In genomic region chr2:231036131-231036530, GRCh38 we compare ENCODE assay signal across 20 cellular contexts. TPM values are rescaled to one million over a fixed set of nuclear protein-coding genes. Genes with fewer than 3 reads are reported as not detected.
A peak's percentile ranks its signal among the peaks of the same experiment; 100 is the strongest.
DNase-seq lines count a peak whose midpoint lies in the region; ATAC-seq and TF ChIP-seq lines count a peak whose summit lies in the region.
"Had no signal": no experiment of that assay in that cellular context is flagged by ENCODE, and none has a peak within 500 bp of the region (broad histone marks: within the 10 kb centered on the region; RNA-seq: fewer than 3 reads in every experiment).

No MANE protein-coding gene starts in this region.

- no peaks in the 10 kb centered on the region for H3K9me3 Mint-ChIP-seq in activated naive CD4-positive, alpha-beta T cell treated with anti-CD3 and anti-CD28 coated beads, Interleukin-2, amount 50 U/mL, for 24 hours
- H3K9me3 Mint-ChIP-seq in endodermal cell (no peaks in the 10 kb centered on the region), nephron (no peaks in the 10 kb centered on the region)
- no peaks in the 10 kb centered on the region for H3K9me3 Mint-ChIP-seq in activated CD8-positive, alpha-beta T cell treated with anti-CD3 and anti-CD28 coated beads for 36 hours
- H3K9me3 Mint-ChIP-seq: CD8-positive, alpha-beta memory T cell had no signal

- no peak overlapping the region for H3K27ac Mint-ChIP-seq in activated naive CD4-positive, alpha-beta T cell treated with anti-CD3 and anti-CD28 coated beads, Interleukin-2, amount 50 U/mL, for 24 hours
- H3K27ac Mint-ChIP-seq in endodermal cell (no peak overlapping the region), nephron (no peak overlapping the region)
- H3K27ac Mint-ChIP-seq in activated CD8-positive, alpha-beta T cell treated with anti-CD3 and anti-CD28 coated beads for 36 hours = no peak overlapping the region
- H3K27ac Mint-ChIP-seq: CD8-positive, alpha-beta memory T cell had no signal

- H3K4me1 Mint-ChIP-seq in activated naive CD4-positive, alpha-beta T cell treated with anti-CD3 and anti-CD28 coated beads, Interleukin-2, amount 50 U/mL, for 24 hours = no peaks in the 10 kb centered on the region
- H3K4me1 Mint-ChIP-seq in endodermal cell (peaks cover 10% of the 10 kb centered on the region), nephron (no peaks in the 10 kb centered on the region)
- no peaks in the 10 kb centered on the region for H3K4me1 Mint-ChIP-seq in activated CD8-positive, alpha-beta T cell treated with anti-CD3 and anti-CD28 coated beads for 36 hours (ENCODE audit: low read depth)

- H3K36me3 Mint-ChIP-seq in activated naive CD4-positive, alpha-beta T cell treated with anti-CD3 and anti-CD28 coated beads, Interleukin-2, amount 50 U/mL, for 24 hours = peaks cover 2% of the 10 kb centered on the region
- no peaks in the 10 kb centered on the region for H3K36me3 Mint-ChIP-seq in endodermal cell (ENCODE audit: low read depth)
- H3K36me3 Mint-ChIP-seq in nephron (ENCODE audit: low read depth) = no peaks in the 10 kb centered on the region
- H3K36me3 Mint-ChIP-seq in activated CD8-positive, alpha-beta T cell treated with anti-CD3 and anti-CD28 coated beads for 36 hours (ENCODE audit: low read depth) = no peaks in the 10 kb centered on the region
- H3K36me3 Mint-ChIP-seq: CD8-positive, alpha-beta memory T cell had no signal

- peaks cover 38% of the 10 kb centered on the region for H3K27me3 Mint-ChIP-seq in activated naive CD4-positive, alpha-beta T cell treated with anti-CD3 and anti-CD28 coated beads, Interleukin-2, amount 50 U/mL, for 24 hours
- H3K27me3 Mint-ChIP-seq in endodermal cell (ENCODE audit: insufficient read depth) (peaks cover 78% of the 10 kb centered on the region), nephron (ENCODE audit: low read depth) (peaks cover 84% of the 10 kb centered on the region)
- H3K27me3 Mint-ChIP-seq in activated CD8-positive, alpha-beta T cell treated with anti-CD3 and anti-CD28 coated beads for 36 hours = peaks cover 47% of the 10 kb centered on the region

- H3K9me3 ChIP-seq in endodermal cell (ENCODE audit: control insufficient read depth, low read length) = no peaks in the 10 kb centered on the region
- no peaks in the 10 kb centered on the region for H3K9me3 ChIP-seq in upper lobe of right lung
- H3K9me3 ChIP-seq: BLaER1 treated with 17β-estradiol and CSF1 and Interleukin-3, amounts not matched to agents 10 nM and 100 nM had no signal

- POLR2A ChIA-PET in activated CD8-positive, alpha-beta T cell treated with anti-CD3 and anti-CD28 coated beads for 36 hours (lab: Charles Lee) = no interaction called here

- H3K4me3 ChIP-seq in endodermal cell (ENCODE audit: low read length) (no peak overlapping the region), upper lobe of right lung (no peak overlapping the region)
- H3K4me3 ChIP-seq: BLaER1 treated with 17β-estradiol and CSF1 and Interleukin-3, amounts not matched to agents 10 nM and 100 nM had no signal

- peak overlapping the region; percentile 3 for H3K4me3 Mint-ChIP-seq in activated naive CD4-positive, alpha-beta T cell treated with anti-CD3 and anti-CD28 coated beads, Interleukin-2, amount 50 U/mL, for 24 hours
- H3K4me3 Mint-ChIP-seq in endodermal cell = peak overlapping the region; percentile 29
- H3K4me3 Mint-ChIP-seq in nephron = peak overlapping the region; percentile 41 to 75 (median 60)
- no peak overlapping the region for H3K4me3 Mint-ChIP-seq in activated CD8-positive, alpha-beta T cell treated with anti-CD3 and anti-CD28 coated beads for 36 hours

- H3K27me3 ChIP-seq in endodermal cell (ENCODE audit: control insufficient read depth, insufficient read depth, low read length, poor library complexity, severe bottlenecking) = peaks cover 80% of the 10 kb centered on the region
- H3K27me3 ChIP-seq in upper lobe of right lung = peaks cover 49% of the 10 kb centered on the region

- TF ChIP-seq CTCF in endodermal cell (conservative IDR thresholded peaks at IDR 0.05) (no peak), nephron (IDR thresholded peaks at IDR 0.05; ENCODE audit: unreplicated experiment in 3 of 3) (no peak), upper lobe of right lung (IDR thresholded peaks at IDR 0.05) (no peak)
- TF ChIP-seq CTCF in activated CD8-positive, alpha-beta T cell treated with anti-CD3 and anti-CD28 coated beads for 36 hours (IDR thresholded peaks at IDR 0.05) = no peak

- CTCF ChIA-PET in activated CD8-positive, alpha-beta T cell treated with anti-CD3 and anti-CD28 coated beads for 36 hours (lab: Charles Lee) = interaction anchor here (1.7 kb wide), 1 partner anchor 188 kb away, joined by 5 read pairs; no protein-coding TSS in a partner anchor

- H3K36me3 ChIP-seq in endodermal cell (ENCODE audit: control insufficient read depth, insufficient read depth, low read length) (no peaks in the 10 kb centered on the region), upper lobe of right lung (no peaks in the 10 kb centered on the region)
- H3K36me3 ChIP-seq: BLaER1 treated with 17β-estradiol and CSF1 and Interleukin-3, amounts not matched to agents 10 nM and 100 nM had no signal

- H3K4me1 ChIP-seq in endodermal cell (ENCODE audit: control insufficient read depth, insufficient read depth, low read length) (no peaks in the 10 kb centered on the region), upper lobe of right lung (no peaks in the 10 kb centered on the region)

- DNase-seq in activated naive CD4-positive, alpha-beta T cell treated with Interleukin-2 at 50 U/mL for 16 hours = no peak
- DNase-seq in endodermal cell (no peak), upper lobe of right lung (peak; percentile 21)
- no peak for DNase-seq in activated CD8-positive, alpha-beta T cell treated with anti-CD3 and anti-CD28 coated beads for 36 hours
- DNase-seq: CD8-positive, alpha-beta memory T cell; DND-41; GF-D8; GOT3; NCI-H1436; NCI-H2029 treated with DMSO at 0.1 percent for 48 hours; NCI-H774; RPMI8226 had no signal

- no peak overlapping the region for H3K9ac ChIP-seq in endodermal cell (ENCODE audit: extremely low read depth, low read length, poor library complexity, severe bottlenecking)
- H3K9ac ChIP-seq: BLaER1 treated with 17β-estradiol and CSF1 and Interleukin-3, amounts not matched to agents 10 nM and 100 nM; KMS-11 had no signal

- WGBS in endodermal cell (ENCODE audit: insufficient coverage in 1 of 2, insufficient read length in 1 of 2), 2 experiments = 76 to 88% methylated on average over 4 of the region's 4 CpGs

- intact Hi-C loops in upper lobe of right lung (cut with DNase I) = no loop called here
- intact Hi-C loops in activated CD8-positive, alpha-beta T cell treated with anti-CD3 and anti-CD28 coated beads for 36 hours (cut with micrococcal nuclease) = no loop called here

- H3K27ac ChIP-seq in endodermal cell (ENCODE audit: low read depth, low read length) (no peak overlapping the region), upper lobe of right lung (no peak overlapping the region)
- H3K27ac ChIP-seq: BLaER1 treated with 17β-estradiol and CSF1 and Interleukin-3, amounts not matched to agents 10 nM and 100 nM; KMS-11 had no signal

- ATAC-seq in upper lobe of right lung = no peak
- ATAC-seq in GM18868 (IDR thresholded peaks at IDR 0.05; ENCODE audit: unreplicated experiment) = no peak
- no peak for ATAC-seq in activated CD8-positive, alpha-beta T cell treated with anti-CD3 and anti-CD28 coated beads for 36 hours
- no peak for ATAC-seq in HG02970 (IDR thresholded peaks at IDR 0.05; ENCODE audit: low FRiP score, unreplicated experiment)

RNA-seq across cellular contexts. Expression of gene C2orf72, which starts 1.2 kb away (rescaled TPM):
- 1 to 10 TPM; 1.8 to 3.9 TPM for total RNA-seq in endodermal cell
- polyA plus RNA-seq in endodermal cell (2013, experiment 1 of 2) = 2.0 TPM
- 1.9 TPM for polyA plus RNA-seq in endodermal cell (2013, experiment 2 of 2)
- 1.5 TPM for total RNA-seq in upper lobe of right lung
- 1 to 10 TPM; 2.6 to 5.1 TPM for total RNA-seq in activated CD8-positive, alpha-beta T cell treated with anti-CD3 and anti-CD28 coated beads for 36 hours
- polyA plus RNA-seq: CD8-positive, alpha-beta memory T cell had no signal

RNA-seq across cellular contexts. Expression of gene PSMD1, which starts 20.5 kb away (rescaled TPM):
- 100 to 1,000 TPM; 148 to 158 TPM for total RNA-seq in endodermal cell
- polyA plus RNA-seq in endodermal cell (2013, experiment 1 of 2) = 102 TPM
- polyA plus RNA-seq in endodermal cell (2013, experiment 2 of 2) = 99.3 TPM
- total RNA-seq in upper lobe of right lung = 59.0 TPM
- total RNA-seq in activated CD8-positive, alpha-beta T cell treated with anti-CD3 and anti-CD28 coated beads for 36 hours = 100 to 1,000 TPM; 106 to 114 TPM

RNA-seq across cellular contexts. Expression of gene SPATA3, which starts 40.2 kb away (rescaled TPM):
- not detected for total RNA-seq in endodermal cell
- not detected for polyA plus RNA-seq in endodermal cell (2013, experiment 1 of 2)
- polyA plus RNA-seq in endodermal cell (2013, experiment 2 of 2) = not detected
- total RNA-seq in upper lobe of right lung = not detected
- total RNA-seq in activated CD8-positive, alpha-beta T cell treated with anti-CD3 and anti-CD28 coated beads for 36 hours = under 1 TPM; 0.59 to 0.76 TPM
- total RNA-seq: M059J, NCI-H460 had no signal
- polyA plus RNA-seq: CD8-positive, alpha-beta memory T cell had no signal
